8 cellular contexts compared by ENCODE assay signal in genomic region chr2:237715459-237715947, GRCh38.
DNase-seq lines count a peak whose midpoint lies in the region; ATAC-seq, FAIRE-seq and TF ChIP-seq lines count a peak whose summit lies in the region.

No MANE protein-coding gene starts in this region.

- no peak for ATAC-seq in activated CD8-positive, alpha-beta T cell treated with anti-CD3 and anti-CD28 coated beads for 36 hours
- ATAC-seq in GM18520 (IDR thresholded peaks at IDR 0.05; ENCODE audit: unreplicated experiment) (no peak), HG03280 (IDR thresholded peaks at IDR 0.05; ENCODE audit: unreplicated experiment) (no peak)

- peaks cover 62% of the 10 kb centered on the region for H3K4me1 Mint-ChIP-seq in activated CD8-positive, alpha-beta T cell treated with anti-CD3 and anti-CD28 coated beads for 36 hours (ENCODE audit: low read depth)

- no peak for TF ChIP-seq CTCF in activated CD8-positive, alpha-beta T cell treated with anti-CD3 and anti-CD28 coated beads for 36 hours (IDR thresholded peaks at IDR 0.05)
- no peak for TF ChIP-seq CTCF in retinal pigment epithelial cell (conservative IDR thresholded peaks at IDR 0.05; ENCODE audit: low read depth, low read length)

- H3K4me1 ChIP-seq in iPS-18a (ENCODE audit: control insufficient read depth, low read depth, low read length) = peaks cover 25% of the 10 kb centered on the region

- H3K4me3 Mint-ChIP-seq in activated CD8-positive, alpha-beta T cell treated with anti-CD3 and anti-CD28 coated beads for 36 hours = no peak overlapping the region

- H3K27ac Mint-ChIP-seq in activated CD8-positive, alpha-beta T cell treated with anti-CD3 and anti-CD28 coated beads for 36 hours = peak overlapping the region; percentile 12

- peak; percentile 50 for FAIRE-seq in GM12891 (lab: Jason Lieb, UNC)

- no peaks in the 10 kb centered on the region for H3K27me3 Mint-ChIP-seq in activated CD8-positive, alpha-beta T cell treated with anti-CD3 and anti-CD28 coated beads for 36 hours

- intact Hi-C loops in activated CD8-positive, alpha-beta T cell treated with anti-CD3 and anti-CD28 coated beads for 36 hours (cut with micrococcal nuclease) = no loop called here

- POLR2A ChIA-PET in activated CD8-positive, alpha-beta T cell treated with anti-CD3 and anti-CD28 coated beads for 36 hours (lab: Charles Lee) = interaction anchor here (0.6 kb wide), 1 partner anchor 40 kb away, joined by 3 read pairs; no protein-coding TSS in a partner anchor

- H3K27me3 ChIP-seq in iPS-18a (ENCODE audit: control insufficient read depth, insufficient read depth, low read length) = no peaks in the 10 kb centered on the region

- CTCF ChIA-PET in activated CD8-positive, alpha-beta T cell treated with anti-CD3 and anti-CD28 coated beads for 36 hours (lab: Charles Lee) = interaction anchor here (0.7 to 2.0 kb wide), 5 partner anchors 13 to 203 kb away, joined by 3 to 7 read pairs (median 3); no protein-coding TSS in a partner anchor

- no peak for DNase-seq in GM12891 (ENCODE audit: insufficient read length, low spot score)
- DNase-seq in activated CD8-positive, alpha-beta T cell treated with anti-CD3 and anti-CD28 coated beads for 36 hours = no peak
- DNase-seq in retinal pigment epithelial cell (ENCODE audit: low read depth) = no peak
- DNase-seq in GM03348 (ENCODE audit: low spot score) = no peak
- DNase-seq in 8988T = no peak

- H3K4me3 ChIP-seq in iPS-18a (ENCODE audit: low read length) = peak overlapping the region; percentile 0
- H3K4me3 ChIP-seq in retinal pigment epithelial cell (ENCODE audit: low read length) = peak overlapping the region; percentile 26

- H3K9me3 ChIP-seq in iPS-18a (ENCODE audit: control insufficient read depth, low read depth, low read length) = no peaks in the 10 kb centered on the region

- H3K27ac ChIP-seq in iPS-18a (ENCODE audit: low read length) = no peak overlapping the region

- H3K36me3 ChIP-seq in iPS-18a (ENCODE audit: control insufficient read depth, low read depth, low read length) = no peaks in the 10 kb centered on the region

- no peak for TF ChIP-seq POLR2A in GM12891 (IDR thresholded peaks at IDR 0.05; ENCODE audit: low read depth, low read length)

- H3K36me3 Mint-ChIP-seq in activated CD8-positive, alpha-beta T cell treated with anti-CD3 and anti-CD28 coated beads for 36 hours (ENCODE audit: low read depth) = peaks cover 36% of the 10 kb centered on the region

- no peaks in the 10 kb centered on the region for H3K9me3 Mint-ChIP-seq in activated CD8-positive, alpha-beta T cell treated with anti-CD3 and anti-CD28 coated beads for 36 hours

- H3K9ac ChIP-seq in iPS-18a (ENCODE audit: low read length) = no peak overlapping the region

TF ChIP-seq in GM12891, 5 proteins besides CTCF, POLR2A, EP300 and RAD21:
- TF ChIP-seq SPI1 (IDR thresholded peaks at IDR 0.05; ENCODE audit: low read depth, low read length) (no peak), PAX5 (IDR thresholded peaks at IDR 0.05; ENCODE audit: insufficient read depth, low read length, severe bottlenecking) (no peak), POLR2AphosphoS5 (IDR thresholded peaks at IDR 0.05; ENCODE audit: low read depth, low read length) (no peak), TAF1 (IDR thresholded peaks at IDR 0.05; ENCODE audit: low read depth, low read length) (no peak), POU2F2 (IDR thresholded peaks at IDR 0.05; ENCODE audit: low read depth, low read length) (no peak)
